In genomic region chr11:10481567-10482349, GRCh38 we compare ENCODE assay signal across 25 cellular contexts. TPM values are rescaled to one million over a fixed set of nuclear protein-coding genes. Genes with fewer than 3 reads are reported as not detected.
DNase-seq lines count a peak whose midpoint lies in the region; TF ChIP-seq lines count a peak whose summit lies in the region.
"Had no signal": no experiment of that assay in that cellular context is flagged by ENCODE, and none has a peak within 500 bp of the region (broad histone marks: within the 10 kb centered on the region; RNA-seq: fewer than 3 reads in every experiment).

No MANE protein-coding gene starts in this region.

- BruUV-seq in Caco-2 (replicated peaks; lab: Mats Ljungman, UMichigan) = no TSS peak

- no peak overlapping the region for H3K4me3 Mint-ChIP-seq in CD4-positive, alpha-beta memory T cell
- H3K4me3 Mint-ChIP-seq in neural progenitor cell (no peak overlapping the region), Caco-2 (ENCODE audit: unreplicated experiment) (no peak overlapping the region)
- H3K4me3 Mint-ChIP-seq: activated CD4-positive, alpha-beta T cell treated with anti-CD3 and anti-CD28 coated beads, Interleukin-2, amount 10 ng/mL, durations not matched to agents 24 days and 14 days; dendritic cell treated with granulocyte-macrophage colony-stimulating factor and Interleukin-4, amounts not matched to agents 40 ng/mL and 50 ng/mL, for 4 days; naive thymus-derived CD4-positive, alpha-beta T cell; stimulated activated effector memory CD8-positive, alpha-beta T cell treated with anti-CD3 and anti-CD28 coated beads, Interleukin-12 subunit alpha, Interleukin-12 subunit beta, amount 100 ng/mL, for 72 hours; T-helper 2 cell treated with Interferon-gamma antibody and Interleukin-4, amounts not matched to agents 5 μg/mL and 100 μg/mL, for 36 hours had no signal

- H3K4me2 ChIP-seq in neural progenitor cell = no peak overlapping the region
- H3K4me2 ChIP-seq: smooth muscle cell had no signal

- H3K9ac ChIP-seq in neural progenitor cell = no peak overlapping the region

- H3K79me2 ChIP-seq in neural progenitor cell (ENCODE audit: low read depth) = no peaks in the 10 kb centered on the region

- CTCF ChIA-PET in AG04450 (lab: Charles Lee) (interaction anchor here (1.1 kb wide), 1 partner anchor 75 kb away, joined by 3 read pairs; no protein-coding TSS in a partner anchor), Caco-2 (lab: Charles Lee) (no interaction called here)
- CTCF ChIA-PET in CD4-positive, alpha-beta memory T cell (lab: Charles Lee; ENCODE audit: partially characterized antibody) = interaction anchor here (1.4 to 1.7 kb wide), 3 partner anchors 15 to 76 kb away, joined by 3 to 4 read pairs (median 4); no protein-coding TSS in a partner anchor

- no peaks in the 10 kb centered on the region for H3K9me3 Mint-ChIP-seq in CD4-positive, alpha-beta memory T cell
- H3K9me3 Mint-ChIP-seq in neural progenitor cell = no peaks in the 10 kb centered on the region
- H3K9me3 Mint-ChIP-seq in Caco-2 (ENCODE audit: unreplicated experiment) = no peaks in the 10 kb centered on the region
- H3K9me3 Mint-ChIP-seq: activated CD4-positive, alpha-beta T cell treated with anti-CD3 and anti-CD28 coated beads, Interleukin-2, amount 10 ng/mL, durations not matched to agents 24 days and 14 days; activated naive CD4-positive, alpha-beta T cell treated with anti-CD3 and anti-CD28 coated beads, Interleukin-2, amount 50 U/mL, for 72 hours; dendritic cell treated with granulocyte-macrophage colony-stimulating factor and Interleukin-4, amounts not matched to agents 40 ng/mL and 50 ng/mL, for 4 days; naive thymus-derived CD4-positive, alpha-beta T cell; stimulated activated effector memory CD8-positive, alpha-beta T cell treated with anti-CD3 and anti-CD28 coated beads, Interleukin-12 subunit alpha, Interleukin-12 subunit beta, amount 100 ng/mL, for 72 hours; T-helper 2 cell treated with Interferon-gamma antibody and Interleukin-4, amounts not matched to agents 5 μg/mL and 100 μg/mL, for 36 hours had no signal

- no peaks in the 10 kb centered on the region for H3K27me3 Mint-ChIP-seq in CD4-positive, alpha-beta memory T cell
- H3K27me3 Mint-ChIP-seq in neural progenitor cell (ENCODE audit: insufficient read depth, low read depth) (peaks cover 7% of the 10 kb centered on the region), Caco-2 (ENCODE audit: insufficient read depth, unreplicated experiment) (no peaks in the 10 kb centered on the region)
- H3K27me3 Mint-ChIP-seq: activated CD4-positive, alpha-beta T cell treated with anti-CD3 and anti-CD28 coated beads, Interleukin-2, amount 10 ng/mL, durations not matched to agents 24 days and 14 days; dendritic cell treated with granulocyte-macrophage colony-stimulating factor and Interleukin-4, amounts not matched to agents 40 ng/mL and 50 ng/mL, for 4 days; naive thymus-derived CD4-positive, alpha-beta T cell had no signal

- H3K27ac ChIP-seq in AG04450 (ENCODE audit: low read depth, low read length) (peak overlapping the region; percentile 42), neural progenitor cell (no peak overlapping the region)
- H3K27ac ChIP-seq in CD4-positive, alpha-beta memory T cell (ENCODE audit: low read depth, low read length) = no peak overlapping the region
- H3K27ac ChIP-seq: thoracic aorta, vagina, WERI-Rb-1 had no signal

- H3K27me3 ChIP-seq in AG04450 (ENCODE audit: control insufficient read depth, insufficient read depth, low read length) (no peaks in the 10 kb centered on the region), neural progenitor cell (no peaks in the 10 kb centered on the region), Caco-2 (replicated peaks; ENCODE audit: control insufficient read depth, insufficient read depth, low read length) (no peaks in the 10 kb centered on the region)
- H3K27me3 ChIP-seq in CD4-positive, alpha-beta memory T cell (ENCODE audit: insufficient read depth, low read length) = no peaks in the 10 kb centered on the region
- H3K27me3 ChIP-seq: vagina had no signal

- H3K36me3 Mint-ChIP-seq in CD4-positive, alpha-beta memory T cell = peaks cover 24 to 69% of the 10 kb centered on the region in 2 donors
- H3K36me3 Mint-ChIP-seq in neural progenitor cell (no peaks in the 10 kb centered on the region), Caco-2 (ENCODE audit: insufficient read depth, unreplicated experiment) (no peaks in the 10 kb centered on the region)

- intact Hi-C loops in CD4-positive, alpha-beta memory T cell (cut with micrococcal nuclease) = no loop called here
- intact Hi-C loops in Caco-2 (cut with micrococcal nuclease; ENCODE audit: unreplicated experiment) = no loop called here

- H3K4me1 Mint-ChIP-seq in CD4-positive, alpha-beta memory T cell = peaks cover 9 to 13% (median 11%) of the 10 kb centered on the region in 4 donors
- H3K4me1 Mint-ChIP-seq in neural progenitor cell (peaks cover 12% of the 10 kb centered on the region), Caco-2 (ENCODE audit: low read depth, unreplicated experiment) (no peaks in the 10 kb centered on the region)

- H3F3A ChIP-seq in neural progenitor cell (ENCODE audit: low read depth) = no peaks in the 10 kb centered on the region

- H2AFZ ChIP-seq in neural progenitor cell (replicated peaks) = no peak overlapping the region

- H4K20me1 ChIP-seq in neural progenitor cell (ENCODE audit: low read depth) = no peaks in the 10 kb centered on the region

- DNase-seq in AG04450 (ENCODE audit: low read depth, low spot score) = peak; percentile 41
- no peak for DNase-seq in CD4-positive, alpha-beta memory T cell
- peak; percentile 18 for DNase-seq in astrocyte of the hippocampus (ENCODE audit: low read depth, low spot score)
- DNase-seq in neural progenitor cell (ENCODE audit: low spot score) = no peak
- DNase-seq in Caco-2 = no peak
- no peak for DNase-seq in stimulated activated CD4-positive, alpha-beta T cell treated with anti-CD3 and anti-CD28 coated beads, Interleukin-4, amount 100 ng/mL, for 4 hours
- no peak for DNase-seq in NCI-H2227 (lab: John Stamatoyannopoulos, UW; ENCODE audit: unreplicated experiment)
- DNase-seq: activated CD4-positive, alpha-beta T cell treated with anti-CD3 and anti-CD28 coated beads, Interleukin-2, amount 10 ng/mL, durations not matched to agents 24 days and 14 days; aorta; DMS153; mesenchymal stem cell; naive thymus-derived CD4-positive, alpha-beta T cell; NCI-H1105 treated with DMSO at 0.1 percent for 48 hours; NCI-H2171; NCI-H748 treated with DMSO at 0.1 percent for 48 hours; retina; stimulated activated CD4-positive, alpha-beta T cell treated with anti-CD3 and anti-CD28 coated beads, Interleukin-2, amount 100 ng/mL, for 24 hours; WERI-Rb-1 had no signal

- H3K36me3 ChIP-seq in CD4-positive, alpha-beta memory T cell (ENCODE audit: insufficient read depth, low read length) = peaks cover 71% of the 10 kb centered on the region
- H3K36me3 ChIP-seq in neural progenitor cell (no peaks in the 10 kb centered on the region), Caco-2 (ENCODE audit: control insufficient read depth, insufficient read depth, low read length) (no peaks in the 10 kb centered on the region)
- H3K36me3 ChIP-seq: thoracic aorta, vagina had no signal

- H3K27ac Mint-ChIP-seq in CD4-positive, alpha-beta memory T cell = peak overlapping the region in 4 of 7 donors; percentile 7 to 68 (median 61)
- peak overlapping the region; percentile 14 for H3K27ac Mint-ChIP-seq in neural progenitor cell
- no peak overlapping the region for H3K27ac Mint-ChIP-seq in Caco-2 (ENCODE audit: unreplicated experiment)
- H3K27ac Mint-ChIP-seq: activated CD4-positive, alpha-beta T cell treated with anti-CD3 and anti-CD28 coated beads, Interleukin-2, amount 10 ng/mL, durations not matched to agents 24 days and 14 days; dendritic cell treated with granulocyte-macrophage colony-stimulating factor and Interleukin-4, amounts not matched to agents 40 ng/mL and 50 ng/mL, for 4 days; stimulated activated effector memory CD8-positive, alpha-beta T cell treated with anti-CD3 and anti-CD28 coated beads, Interleukin-12 subunit alpha, Interleukin-12 subunit beta, amount 100 ng/mL, for 72 hours; T-helper 2 cell treated with Interferon-gamma antibody and Interleukin-4, amounts not matched to agents 5 μg/mL and 100 μg/mL, for 36 hours had no signal

- no peak overlapping the region for H3K4me3 ChIP-seq in AG04450 (ENCODE audit: low read depth, low read length)
- no peak overlapping the region for H3K4me3 ChIP-seq in CD4-positive, alpha-beta memory T cell (ENCODE audit: low read length in 2 of 2)
- no peak overlapping the region for H3K4me3 ChIP-seq in neural progenitor cell
- no peak overlapping the region for H3K4me3 ChIP-seq in Caco-2 (ENCODE audit: low read depth, low read length)
- H3K4me3 ChIP-seq: smooth muscle cell, thoracic aorta, vagina had no signal

- H3K9me3 ChIP-seq in AG04450 (ENCODE audit: control insufficient read depth, insufficient read depth, low read length) (no peaks in the 10 kb centered on the region; the same call in 1 of the 2 replicates), neural progenitor cell (ENCODE audit: low read depth) (no peaks in the 10 kb centered on the region), Caco-2 (no peaks in the 10 kb centered on the region)
- no peaks in the 10 kb centered on the region for H3K9me3 ChIP-seq in CD4-positive, alpha-beta memory T cell (ENCODE audit: control insufficient read depth in 1 of 2, low read length in 2 of 2)
- H3K9me3 ChIP-seq: thoracic aorta, vagina had no signal

- no peaks in the 10 kb centered on the region for H3K4me1 ChIP-seq in CD4-positive, alpha-beta memory T cell (ENCODE audit: insufficient read depth, low read length)
- H3K4me1 ChIP-seq in neural progenitor cell = no peaks in the 10 kb centered on the region
- no peaks in the 10 kb centered on the region for H3K4me1 ChIP-seq in Caco-2
- H3K4me1 ChIP-seq: vagina had no signal

- POLR2A ChIA-PET in AG04450 (lab: Yijun Ruan, JAX) (interaction anchor here (1.9 kb wide), 1 partner anchor 9 kb away, joined by 10 read pairs; no protein-coding TSS in a partner anchor), Caco-2 (lab: Charles Lee) (no interaction called here)
- POLR2A ChIA-PET in CD4-positive, alpha-beta memory T cell (lab: Charles Lee; ENCODE audit: partially characterized antibody) = no interaction called here

- TF ChIP-seq CTCF in AG04450 (IDR thresholded peaks at IDR 0.05; ENCODE audit: low read depth, low read length) (no peak), neural progenitor cell (IDR thresholded peaks at IDR 0.05) (no peak), Caco-2 (IDR thresholded peaks at IDR 0.05; ENCODE audit: insufficient read depth in 1 of 2, low read depth in 1 of 2, low read length in 1 of 2, severe bottlenecking in 1 of 2, unreplicated experiment in 1 of 2) (no peak)

RNA-seq across cellular contexts. Expression of gene AMPD3, which starts 26.7 kb away (rescaled TPM):
- 19.6 and 22.2 TPM in 2 replicates for polyA plus RNA-seq in AG04450 (2011; rRNA removed)
- polyA minus RNA-seq in AG04450 (2011; rRNA and poly(A)+ RNA removed) = 30.9 and 50.1 TPM in 2 replicates
- 10 to 100 TPM; 42.1 to 43.4 TPM for total RNA-seq in CD4-positive, alpha-beta memory T cell
- polyA plus RNA-seq in CD4-positive, alpha-beta memory T cell = 10 to 100 TPM; 10.9 to 18.2 TPM
- 2.9 and 3.0 TPM in 2 replicates for total RNA-seq in neural progenitor cell (ENCODE audit: low replicate concordance)
- total RNA-seq in Caco-2 (2022) = 10.5 and 13.4 TPM in 2 replicates

RNA-seq across cellular contexts. Expression of gene RNF141, which starts 59.2 kb away (rescaled TPM):
- 23.7 and 34.8 TPM in 2 replicates for polyA plus RNA-seq in AG04450 (2011; rRNA removed)
- 10.9 and 16.8 TPM in 2 replicates for polyA minus RNA-seq in AG04450 (2011; rRNA and poly(A)+ RNA removed)
- 10 to 100 TPM; 15.6 to 16.3 TPM for total RNA-seq in CD4-positive, alpha-beta memory T cell
- 10 to 100 TPM; 18.6 to 24.8 TPM for polyA plus RNA-seq in CD4-positive, alpha-beta memory T cell
- 33.9 and 49.3 TPM in 2 replicates for total RNA-seq in neural progenitor cell (ENCODE audit: low replicate concordance)
- 65.2 and 74.8 TPM in 2 replicates for total RNA-seq in Caco-2 (2022)

Comparison
In these comparisons a context has a peak if more than half of its experiments do, and no peak if none do; other contexts are left out.
1. DNase-seq: peak in AG04450 (single experiment) and astrocyte of the hippocampus (single experiment); none in CD4-positive, alpha-beta memory T cell (0 of 5), neural progenitor cell (single experiment), Caco-2 (0 of 2), stimulated activated CD4-positive, alpha-beta T cell treated with anti-CD3 and anti-CD28 coated beads, Interleukin-4, amount 100 ng/mL, for 4 hours (0 of 2) and NCI-H2227 (single experiment).